17 cellular contexts compared by ENCODE assay signal in the genomic region with DNA sequence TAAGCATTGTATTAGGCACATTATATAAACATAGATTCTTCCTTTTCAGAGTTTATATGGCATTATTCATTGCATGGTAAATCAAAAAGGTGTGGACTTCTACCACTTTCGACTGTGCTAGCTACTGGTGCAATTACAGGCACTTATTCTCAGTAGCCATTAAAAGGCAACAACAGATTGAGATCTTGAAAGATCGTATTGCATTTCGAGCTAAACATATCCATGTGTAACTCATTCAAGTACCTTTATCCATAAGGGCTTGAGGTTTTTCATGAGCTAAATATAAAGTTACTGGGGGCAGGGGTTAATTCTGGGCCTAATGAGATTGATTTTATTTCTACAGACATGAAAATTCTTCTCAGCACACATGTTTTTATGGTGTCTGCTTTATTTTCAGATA.
A peak's percentile ranks its signal among the peaks of the same experiment; 100 is the strongest.
DNase-seq lines count a peak whose midpoint lies in the region; ATAC-seq and TF ChIP-seq lines count a peak whose summit lies in the region.
"Had no signal": no experiment of that assay in that cellular context is flagged by ENCODE, and none has a peak within 500 bp of the region (broad histone marks: within the 10 kb centered on the region; RNA-seq: fewer than 3 reads in every experiment).

No MANE protein-coding gene starts in this region.

- WGBS in psoas muscle, 3 donors = 20 to 24% (median 23%) methylated on average over 3 of the region's 3 CpGs

- peak in 1 of 4 donors; percentile 27 for ATAC-seq in psoas muscle
- no peak for ATAC-seq in natural killer cell treated with Interleukin-12 subunit alpha and Interleukin-12 subunit beta and Interleukin-15 and Interleukin-18, amount 100 ng/mL, for 72 hours

- no peak overlapping the region for H3K27ac Mint-ChIP-seq in natural killer cell treated with Interleukin-12 subunit alpha and Interleukin-12 subunit beta and Interleukin-15 and Interleukin-18, amount 100 ng/mL, for 72 hours

- no peaks in the 10 kb centered on the region for H3K9me3 ChIP-seq in psoas muscle
- H3K9me3 ChIP-seq: BLaER1 treated with 17β-estradiol and CSF1 and Interleukin-3, amounts not matched to agents 10 nM and 100 nM had no signal

- no peak for TF ChIP-seq CTCF in psoas muscle (IDR thresholded peaks at IDR 0.05)

- H3K36me3 ChIP-seq in psoas muscle (ENCODE audit: insufficient read depth in 1 of 2, low read depth in 1 of 2) = peaks cover 0 to 4% of the 10 kb centered on the region in 2 donors
- H3K36me3 ChIP-seq: BLaER1 treated with 17β-estradiol and CSF1 and Interleukin-3, amounts not matched to agents 10 nM and 100 nM had no signal

- no peaks in the 10 kb centered on the region for H3K27me3 ChIP-seq in psoas muscle (ENCODE audit: insufficient read depth in 3 of 3, low read length in 2 of 3)
- H3K27me3 ChIP-seq: BLaER1 treated with 17β-estradiol and CSF1 and Interleukin-3, amounts not matched to agents 10 nM and 100 nM had no signal

- H3K4me1 ChIP-seq in psoas muscle = peaks cover 35% of the 10 kb centered on the region
- H3K4me1 ChIP-seq: BLaER1 treated with 17β-estradiol and CSF1 and Interleukin-3, amounts not matched to agents 10 nM and 100 nM had no signal

- no peak overlapping the region for H3K4me3 Mint-ChIP-seq in natural killer cell treated with Interleukin-12 subunit alpha and Interleukin-12 subunit beta and Interleukin-15 and Interleukin-18, amount 100 ng/mL, for 72 hours

- peak overlapping the region; percentile 56 for H3K27ac ChIP-seq in psoas muscle
- H3K27ac ChIP-seq: BLaER1 treated with 17β-estradiol and CSF1 and Interleukin-3, amounts not matched to agents 10 nM and 100 nM had no signal

- intact Hi-C loops in psoas muscle (cut with DNase I) = loop anchor here (5.0 to 10.0 kb wide), 2 partner anchors 45 to 453 kb away; no protein-coding TSS in a partner anchor

- DNase-seq in NCI-H1417 (lab: John Stamatoyannopoulos, UW) (peak; percentile 12 to 48 (median 46)), NCI-H1417 treated with DMSO at 0.1 percent for 48 hours (lab: John Stamatoyannopoulos, UW) (no peak), NCI-H1092 treated with DMSO at 0.1 percent for 48 hours (lab: John Stamatoyannopoulos, UW) (peak; percentile 17), NCI-H524 treated with DMSO at 0.1 percent for 48 hours (lab: John Stamatoyannopoulos, UW) (peak; percentile 82), psoas muscle (no peak), AG20443 (ENCODE audit: low spot score) (no peak), occipital lobe (lab: John Stamatoyannopoulos, UW) (no peak)
- no peak for DNase-seq in natural killer cell treated with Interleukin-12 subunit alpha and Interleukin-12 subunit beta and Interleukin-15 and Interleukin-18, amount 100 ng/mL, for 72 hours (ENCODE audit: low spot score)
- DNase-seq: 8988T, DMS153, H7, Karpas-422, MM.1S, NCI-H1694, NCI-H526 treated with DMSO at 0.1 percent for 48 hours, SIG-M5 had no signal

- no peaks in the 10 kb centered on the region for H3K4me1 Mint-ChIP-seq in natural killer cell treated with Interleukin-12 subunit alpha and Interleukin-12 subunit beta and Interleukin-15 and Interleukin-18, amount 100 ng/mL, for 72 hours (ENCODE audit: low read depth in 2 of 2)

- H3K36me3 Mint-ChIP-seq in natural killer cell treated with Interleukin-12 subunit alpha and Interleukin-12 subunit beta and Interleukin-15 and Interleukin-18, amount 100 ng/mL, for 72 hours = no peaks in the 10 kb centered on the region

- peak overlapping the region; percentile 20 for H3K4me3 ChIP-seq in psoas muscle
- H3K4me3 ChIP-seq: BLaER1 treated with 17β-estradiol and CSF1 and Interleukin-3, amounts not matched to agents 10 nM and 100 nM had no signal

- H3K27me3 Mint-ChIP-seq in natural killer cell treated with Interleukin-12 subunit alpha and Interleukin-12 subunit beta and Interleukin-15 and Interleukin-18, amount 100 ng/mL, for 72 hours = peaks cover 0 to 3% of the 10 kb centered on the region in 2 donors

- no peaks in the 10 kb centered on the region for H3K9me3 Mint-ChIP-seq in natural killer cell treated with Interleukin-12 subunit alpha and Interleukin-12 subunit beta and Interleukin-15 and Interleukin-18, amount 100 ng/mL, for 72 hours

Comparison
In these comparisons a context has a peak if more than half of its experiments do, and no peak if none do; other contexts are left out.
1. DNase-seq: peak in NCI-H1417 (3 of 3), NCI-H1092 treated with DMSO at 0.1 percent for 48 hours (single experiment) and NCI-H524 treated with DMSO at 0.1 percent for 48 hours (single experiment); none in NCI-H1417 treated with DMSO at 0.1 percent for 48 hours (single experiment), psoas muscle (0 of 2), AG20443 (single experiment), natural killer cell treated with Interleukin-12 subunit alpha and Interleukin-12 subunit beta and Interleukin-15 and Interleukin-18, amount 100 ng/mL, for 72 hours (single experiment) and occipital lobe (single experiment).